ENCODE assay signal across 1 cellular context in genomic region chr5:89606901-89607554, GRCh38.
TF ChIP-seq lines count a peak whose summit lies in the region.

No MANE protein-coding gene starts in this region.

TF ChIP-seq in GM12878, 131 proteins besides CTCF, POLR2A, EP300 and RAD21:
- TF ChIP-seq E2F8 (IDR thresholded peaks at IDR 0.05; ENCODE audit: low read depth, partially characterized antibody) (no peak), MEF2B (IDR thresholded peaks at IDR 0.05; ENCODE audit: partially characterized antibody, poor library complexity, severe bottlenecking) (no peak), CHD4 (IDR thresholded peaks at IDR 0.05) (no peak), ATF7 (IDR thresholded peaks at IDR 0.05; ENCODE audit: low read depth) (no peak), WRNIP1 (IDR thresholded peaks at IDR 0.05; ENCODE audit: borderline replicate concordance, low read depth, low read length) (no peak), BHLHE40 (IDR thresholded peaks at IDR 0.05; ENCODE audit: borderline replicate concordance in 1 of 2, low read depth in 2 of 2, low read length in 1 of 2) (no peak), FOXK2 (IDR thresholded peaks at IDR 0.05) (no peak), DPF2 (IDR thresholded peaks at IDR 0.05) (no peak), NR2C1 (IDR thresholded peaks at IDR 0.05) (no peak), SREBF2 (IDR thresholded peaks at IDR 0.05; ENCODE audit: low read length) (no peak), NFIC (IDR thresholded peaks at IDR 0.05; ENCODE audit: low read depth, low read length) (no peak), BCL11A (IDR thresholded peaks at IDR 0.05; ENCODE audit: low read depth, low read length) (no peak), SUZ12 (IDR thresholded peaks at IDR 0.05; ENCODE audit: unreplicated experiment) (no peak), ZNF592 (IDR thresholded peaks at IDR 0.05) (no peak), KAT2A (conservative IDR thresholded peaks at IDR 0.05; ENCODE audit: control insufficient read depth, low read depth, low read length) (no peak), TAF1 (IDR thresholded peaks at IDR 0.05; ENCODE audit: borderline replicate concordance, low read depth, low read length) (no peak), TARDBP (IDR thresholded peaks at IDR 0.05; ENCODE audit: borderline replicate concordance) (no peak), ZZZ3 (IDR thresholded peaks at IDR 0.05; ENCODE audit: control insufficient read depth, insufficient read length, low read depth) (no peak), TCF7 (IDR thresholded peaks at IDR 0.05; ENCODE audit: borderline replicate concordance) (no peak), RELA (IDR thresholded peaks at IDR 0.05; ENCODE audit: borderline replicate concordance, partially characterized antibody) (no peak)
TF ChIP-seq in GM12878: peak in this region for 0.
